Comparison of ENCODE assay signal across 1 cellular context in the genomic region with DNA sequence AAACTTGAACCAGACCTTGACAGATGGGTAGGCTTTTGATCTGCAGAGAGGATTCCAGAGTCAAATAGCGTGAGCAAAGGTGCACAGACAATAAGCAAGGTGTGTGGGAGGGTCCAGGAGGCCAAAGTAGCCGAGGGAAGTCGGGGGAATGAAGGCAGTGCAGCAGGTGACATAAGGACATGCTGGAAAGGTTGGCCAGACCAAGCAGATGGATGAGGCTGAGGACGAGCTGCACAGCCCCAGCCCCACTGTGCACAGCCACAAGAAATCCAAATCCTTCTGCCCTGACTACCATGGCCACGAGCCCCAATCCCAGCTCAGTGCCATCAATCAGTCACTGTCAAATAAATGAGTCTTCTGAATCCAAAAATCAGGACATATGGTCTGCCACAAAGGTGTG.
TF ChIP-seq lines count a peak whose summit lies in the region.

No MANE protein-coding gene starts in this region.

TF ChIP-seq in K562, 482 proteins besides CTCF, POLR2A, EP300 and RAD21 (continued from another document):
- TF ChIP-seq PKNOX1 (IDR thresholded peaks at IDR 0.05) (peak; percentile 58), MEIS2 (IDR thresholded peaks at IDR 0.05; ENCODE audit: partially characterized antibody) (peak; percentile 64), AFF1 (IDR thresholded peaks at IDR 0.05; ENCODE audit: low read depth in 1 of 2, partially characterized antibody in 2 of 2) (no peak), ZFP1 (CRISPR knock-in tag; IDR thresholded peaks at IDR 0.05) (no peak), ZKSCAN1 (IDR thresholded peaks at IDR 0.05; ENCODE audit: low read depth, low read length) (peak; percentile 88)
- TF ChIP-seq, protein P1, sequence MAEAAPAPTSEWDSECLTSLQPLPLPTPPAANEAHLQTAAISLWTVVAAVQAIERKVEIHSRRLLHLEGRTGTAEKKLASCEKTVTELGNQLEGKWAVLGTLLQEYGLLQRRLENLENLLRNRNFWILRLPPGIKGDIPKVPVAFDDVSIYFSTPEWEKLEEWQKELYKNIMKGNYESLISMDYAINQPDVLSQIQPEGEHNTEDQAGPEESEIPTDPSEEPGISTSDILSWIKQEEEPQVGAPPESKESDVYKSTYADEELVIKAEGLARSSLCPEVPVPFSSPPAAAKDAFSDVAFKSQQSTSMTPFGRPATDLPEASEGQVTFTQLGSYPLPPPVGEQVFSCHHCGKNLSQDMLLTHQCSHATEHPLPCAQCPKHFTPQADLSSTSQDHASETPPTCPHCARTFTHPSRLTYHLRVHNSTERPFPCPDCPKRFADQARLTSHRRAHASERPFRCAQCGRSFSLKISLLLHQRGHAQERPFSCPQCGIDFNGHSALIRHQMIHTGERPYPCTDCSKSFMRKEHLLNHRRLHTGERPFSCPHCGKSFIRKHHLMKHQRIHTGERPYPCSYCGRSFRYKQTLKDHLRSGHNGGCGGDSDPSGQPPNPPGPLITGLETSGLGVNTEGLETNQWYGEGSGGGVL (CRISPR knock-in tag; IDR thresholded peaks at IDR 0.05): no peak
- TF ChIP-seq, protein P2, sequence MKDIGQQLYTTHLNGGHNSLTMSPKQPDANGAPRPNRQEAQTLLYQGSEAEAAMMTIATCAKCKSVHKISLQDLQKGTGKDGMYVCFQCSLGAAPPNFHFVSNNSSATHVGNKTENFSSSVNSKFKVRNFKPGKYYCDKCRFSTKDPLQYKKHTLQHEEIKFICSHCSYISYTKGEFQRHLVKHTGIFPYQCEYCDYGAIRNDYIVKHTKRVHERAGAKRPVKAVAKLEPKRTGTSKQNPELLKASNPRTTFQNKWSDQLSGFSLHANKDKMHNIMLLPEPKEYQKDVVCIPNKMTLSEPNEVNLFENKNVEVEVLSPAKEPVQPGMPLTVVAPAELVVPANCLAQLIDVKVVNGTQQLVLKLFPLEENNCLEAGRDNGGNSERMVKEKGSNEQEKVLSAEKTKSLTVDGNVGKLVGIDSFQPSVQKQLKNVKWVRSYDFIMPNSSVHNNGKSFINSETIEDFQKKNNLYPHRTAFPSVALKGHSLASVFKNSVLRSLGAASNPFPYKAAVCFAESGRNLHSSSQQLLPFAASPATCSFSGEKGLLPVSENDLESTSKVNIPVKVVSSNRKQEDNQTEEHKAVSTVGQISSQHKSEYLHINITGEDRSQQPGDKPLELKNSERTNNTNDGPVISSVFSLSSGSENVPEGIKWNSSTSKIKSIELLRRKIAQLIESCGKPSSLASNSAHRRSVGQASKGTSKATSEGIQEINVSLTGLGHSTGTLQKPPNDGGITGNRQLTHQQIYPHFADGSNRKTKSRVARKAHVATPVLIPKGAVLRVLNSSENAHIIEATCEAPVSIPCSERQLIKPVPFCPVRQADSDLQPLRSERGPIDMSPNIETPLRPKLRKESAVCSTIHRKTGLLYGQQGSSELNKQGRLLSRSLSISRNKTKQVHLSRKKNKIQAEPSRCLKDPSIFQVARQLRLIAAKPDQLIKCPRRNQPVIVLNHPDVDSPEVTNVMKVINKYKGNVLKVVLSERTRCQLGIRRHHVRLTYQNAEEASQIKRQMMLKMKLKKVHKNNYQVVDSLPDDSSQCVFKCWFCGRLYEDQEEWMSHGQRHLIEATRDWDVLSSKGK (CRISPR knock-in tag; IDR thresholded peaks at IDR 0.05): no peak
